Comparison of ENCODE assay signal across 8 cellular contexts in genomic region chr14:52730708-52731111, GRCh38. TPM values are rescaled to one million over a fixed set of nuclear protein-coding genes. Genes with fewer than 3 reads are reported as not detected.
DNase-seq lines count a peak whose midpoint lies in the region; ATAC-seq and TF ChIP-seq lines count a peak whose summit lies in the region.

No MANE protein-coding gene starts in this region.

- peak overlapping the region; percentile 81 for H3K9ac ChIP-seq in SK-N-SH

- H3K36me3 Mint-ChIP-seq in progenitor cell of endocrine pancreas (ENCODE audit: insufficient read depth) = peaks cover 28% of the 10 kb centered on the region

- H4K20me1 ChIP-seq in SK-N-SH (ENCODE audit: insufficient read depth) = no peaks in the 10 kb centered on the region

- H3K9me2 ChIP-seq in SK-N-SH = no peaks in the 10 kb centered on the region

- H3K4me1 Mint-ChIP-seq in progenitor cell of endocrine pancreas (ENCODE audit: low read depth) = peaks cover 7% of the 10 kb centered on the region

- H2AFZ ChIP-seq in SK-N-SH (ENCODE audit: low read depth) = peak overlapping the region; percentile 92

- H3K27ac Mint-ChIP-seq in progenitor cell of endocrine pancreas = peak overlapping the region; percentile 97

- TF ChIP-seq CTCF in SK-N-SH (IDR thresholded peaks at IDR 0.05) = no peak
- no peak for TF ChIP-seq CTCF in fibroblast of mammary gland (conservative IDR thresholded peaks at IDR 0.05; ENCODE audit: control insufficient read depth, insufficient read depth, low read depth, low read length)
- no peak for TF ChIP-seq CTCF in progenitor cell of endocrine pancreas (IDR thresholded peaks at IDR 0.05; ENCODE audit: unreplicated experiment)

- H3K9me3 ChIP-seq in SK-N-SH = no peaks in the 10 kb centered on the region

- peak overlapping the region; percentile 95 for H3K4me3 Mint-ChIP-seq in progenitor cell of endocrine pancreas (ENCODE audit: low read depth)

- TF ChIP-seq EP300 in SK-N-SH (IDR thresholded peaks at IDR 0.05; ENCODE audit: borderline replicate concordance in 1 of 2, low read depth in 1 of 2, low read length in 1 of 2) = no peak

- DNase-seq in SK-N-SH (no peak), SKM-1 (lab: John Stamatoyannopoulos, UW; ENCODE audit: unreplicated experiment) (peak; percentile 12), fibroblast of mammary gland (ENCODE audit: low read depth) (peak; percentile 23), progenitor cell of endocrine pancreas (ENCODE audit: low spot score, unreplicated experiment) (no peak), SK-N-DZ (ENCODE audit: low spot score) (no peak)

- no peak; the same call in 1 of the 3 replicates for ATAC-seq in SK-N-SH treated with all-trans-retinoic acid at 6 μM for 48 hours
- no peak for ATAC-seq in GM18858 (IDR thresholded peaks at IDR 0.05; ENCODE audit: unreplicated experiment)
- ATAC-seq in GM19328 (IDR thresholded peaks at IDR 0.05; ENCODE audit: unreplicated experiment) = no peak

- no peak for TF ChIP-seq RAD21 in SK-N-SH (IDR thresholded peaks at IDR 0.05; ENCODE audit: low read length)

- peaks cover 39% of the 10 kb centered on the region for H3K79me2 ChIP-seq in SK-N-SH (ENCODE audit: insufficient read depth)

- H3K4me3 ChIP-seq in SK-N-SH (ENCODE audit: low read depth in 2 of 2, low read length in 1 of 2) (peak overlapping the region; percentile 89 to 91), fibroblast of mammary gland (ENCODE audit: control insufficient read depth, low read depth, low read length) (peak overlapping the region; percentile 93)

- H3K27me3 ChIP-seq in SK-N-SH (ENCODE audit: insufficient read depth) = no peaks in the 10 kb centered on the region

- no peaks in the 10 kb centered on the region for H3K27me3 Mint-ChIP-seq in progenitor cell of endocrine pancreas

- H3K4me1 ChIP-seq in SK-N-SH (ENCODE audit: control insufficient read depth in 1 of 2, insufficient read depth in 2 of 2, low read depth in 1 of 2, low read length in 1 of 2) = no peaks in the 10 kb centered on the region; a peak in 2 of 4 replicates

- H3K27ac ChIP-seq in SK-N-SH (ENCODE audit: low read depth in 2 of 2, low read length in 1 of 2) = peak overlapping the region; percentile 69 to 71; a peak in 3 of 4 replicates

- H3F3A ChIP-seq in SK-N-SH (replicated peaks; ENCODE audit: insufficient read depth) = peaks cover 34% of the 10 kb centered on the region

- peak overlapping the region; percentile 78 for H3K4me2 ChIP-seq in SK-N-SH

- H3K36me3 ChIP-seq in SK-N-SH (replicated peaks in 1 of 2; ENCODE audit: control insufficient read depth in 1 of 2, insufficient read depth in 2 of 2, low read length in 1 of 2) = peaks cover 23 to 35% of the 10 kb centered on the region in 2 experiments

- WGBS in SK-N-SH (ENCODE audit: low lambda C conversion rate) = 2% methylated on average over 10 of the region's 11 CpGs

- POLR2A ChIA-PET in SK-N-SH (lab: Yijun Ruan, JAX) = interaction anchor here (1.4 kb wide), 1 partner anchor 178 kb away, joined by 3 read pairs; the partner anchor contains the start of genes GPR137C and TXNDC16

- no peaks in the 10 kb centered on the region for H3K9me3 Mint-ChIP-seq in progenitor cell of endocrine pancreas (ENCODE audit: low read depth)

- CTCF ChIA-PET in SK-N-SH (lab: Yijun Ruan, JAX) = interaction anchor here (0.8 to 1.2 kb wide), 2 partner anchors 12 to 46 kb away, joined by 3 read pairs; no protein-coding TSS in a partner anchor

TF ChIP-seq in SK-N-SH, 30 proteins besides CTCF, POLR2A, EP300 and RAD21 (continues in another document):
- no peak for TF ChIP-seq RCOR1 (IDR thresholded peaks at IDR 0.05; ENCODE audit: low read length)
- TF ChIP-seq POLR2AphosphoS5 (IDR thresholded peaks at IDR 0.05; ENCODE audit: low read depth, low read length) = no peak
- no peak for TF ChIP-seq FOSL2 (IDR thresholded peaks at IDR 0.05; ENCODE audit: borderline replicate concordance, low read depth)
- TF ChIP-seq MAX (IDR thresholded peaks at IDR 0.05; ENCODE audit: low read depth) = no peak
- no peak for TF ChIP-seq RXRA (IDR thresholded peaks at IDR 0.05; ENCODE audit: borderline replicate concordance, low read depth)
- TF ChIP-seq USF2 (IDR thresholded peaks at IDR 0.05; ENCODE audit: borderline replicate concordance, low read depth, low read length) = no peak
- TF ChIP-seq NRF1 (IDR thresholded peaks at IDR 0.05; ENCODE audit: low read depth, low read length) = no peak
- no peak for TF ChIP-seq FOXM1 (IDR thresholded peaks at IDR 0.05; ENCODE audit: low read depth)
- TF ChIP-seq TEAD4 (IDR thresholded peaks at IDR 0.05; ENCODE audit: borderline replicate concordance, insufficient read depth) = no peak
- TF ChIP-seq USF1 (IDR thresholded peaks at IDR 0.05; ENCODE audit: borderline replicate concordance, low read depth) = no peak
- no peak for TF ChIP-seq RFX5 (IDR thresholded peaks at IDR 0.05; ENCODE audit: low read length)
- TF ChIP-seq FOXJ3 (CRISPR knock-in tag; IDR thresholded peaks at IDR 0.05) = no peak

TF ChIP-seq in SK-N-SH treated with all-trans-retinoic acid at 6 μM for 48 hours, 23 proteins besides CTCF, POLR2A, EP300 and RAD21:
- no peak for TF ChIP-seq ARNTL (CRISPR knock-in tag; IDR thresholded peaks at IDR 0.05; ENCODE audit: borderline replicate concordance, low read depth)
- TF ChIP-seq TOX (CRISPR knock-in tag; IDR thresholded peaks at IDR 0.05; ENCODE audit: borderline replicate concordance) = no peak
- no peak for TF ChIP-seq PATZ1 (CRISPR knock-in tag; IDR thresholded peaks at IDR 0.05; ENCODE audit: borderline replicate concordance)
- no peak for TF ChIP-seq BACH2 (CRISPR knock-in tag; IDR thresholded peaks at IDR 0.05; ENCODE audit: borderline replicate concordance)
- no peak for TF ChIP-seq GLIS3 (CRISPR knock-in tag; IDR thresholded peaks at IDR 0.05)
- TF ChIP-seq PPARA (CRISPR knock-in tag; IDR thresholded peaks at IDR 0.05; ENCODE audit: borderline replicate concordance) = no peak
- no peak for TF ChIP-seq ZNF8 (CRISPR knock-in tag; IDR thresholded peaks at IDR 0.05)
- no peak for TF ChIP-seq ZFP30 (CRISPR knock-in tag; IDR thresholded peaks at IDR 0.05)
- TF ChIP-seq ZFP3 (CRISPR knock-in tag; IDR thresholded peaks at IDR 0.05) = no peak
- TF ChIP-seq CREB5 (CRISPR knock-in tag; IDR thresholded peaks at IDR 0.05; ENCODE audit: low read depth) = no peak
- TF ChIP-seq SNAI2 (CRISPR knock-in tag; IDR thresholded peaks at IDR 0.05) = no peak
- TF ChIP-seq ESRRG (CRISPR knock-in tag; IDR thresholded peaks at IDR 0.05) = no peak

RNA-seq across cellular contexts. Expression of gene STYX, which starts 0.7 kb away (rescaled TPM):
- polyA plus RNA-seq in SK-N-SH (2012; rRNA removed) = 3.5 and 5.3 TPM in 2 replicates
- 7.4 and 10.2 TPM in 2 replicates for polyA plus RNA-seq in SK-N-SH (2012; cell fraction: cytosol; rRNA removed)
- polyA plus RNA-seq in SK-N-SH (2012; cell fraction: nucleus; rRNA removed) = 2.0 and 3.1 TPM in 2 replicates
- 12.1 and 13.6 TPM in 2 replicates for total RNA-seq in progenitor cell of endocrine pancreas
- 4.8 and 5.5 TPM in 2 replicates for polyA plus RNA-seq in SK-N-DZ (2014; cell fraction: cytosol; rRNA removed)
- polyA plus RNA-seq in SK-N-DZ (2014; cell fraction: nucleus; rRNA removed) = 3.7 and 4.2 TPM in 2 replicates

RNA-seq across cellular contexts. Expression of gene PSMC6, which starts 23.7 kb away (rescaled TPM):
- 37.9 and 59.6 TPM in 2 replicates for polyA plus RNA-seq in SK-N-SH (2012; rRNA removed)
- polyA plus RNA-seq in SK-N-SH (2012; cell fraction: cytosol; rRNA removed) = 55.2 and 73.4 TPM in 2 replicates
- 32.1 and 82.3 TPM in 2 replicates for polyA plus RNA-seq in SK-N-SH (2012; cell fraction: nucleus; rRNA removed)
- total RNA-seq in progenitor cell of endocrine pancreas = 113 and 119 TPM in 2 replicates
- 138 and 146 TPM in 2 replicates for polyA plus RNA-seq in SK-N-DZ (2014; cell fraction: cytosol; rRNA removed)
- polyA plus RNA-seq in SK-N-DZ (2014; cell fraction: nucleus; rRNA removed) = 174 and 209 TPM in 2 replicates

RNA-seq across cellular contexts. Expression of gene ERO1A, which starts 35.4 kb away (rescaled TPM):
- polyA plus RNA-seq in SK-N-SH (2012; rRNA removed) = 19.3 and 24.4 TPM in 2 replicates
- 29.1 and 30.8 TPM in 2 replicates for polyA plus RNA-seq in SK-N-SH (2012; cell fraction: cytosol; rRNA removed)
- polyA plus RNA-seq in SK-N-SH (2012; cell fraction: nucleus; rRNA removed) = 15.4 and 17.7 TPM in 2 replicates
- total RNA-seq in progenitor cell of endocrine pancreas = 46.9 and 51.0 TPM in 2 replicates
- 33.2 and 36.9 TPM in 2 replicates for polyA plus RNA-seq in SK-N-DZ (2014; cell fraction: cytosol; rRNA removed)
- 31.6 and 40.1 TPM in 2 replicates for polyA plus RNA-seq in SK-N-DZ (2014; cell fraction: nucleus; rRNA removed)

Comparison
In these comparisons a context has a peak if more than half of its experiments do, and no peak if none do; other contexts are left out.
1. DNase-seq: peak in SKM-1 (single experiment) and fibroblast of mammary gland (single experiment); none in SK-N-SH (single experiment), progenitor cell of endocrine pancreas (single experiment) and SK-N-DZ (single experiment).